Comparison of ENCODE assay signal across 1 cellular context in genomic region chr6:138084904-138085838, GRCh38.
A peak's percentile ranks its signal among the peaks of the same experiment; 100 is the strongest.
TF ChIP-seq lines count a peak whose summit lies in the region.

No MANE protein-coding gene starts in this region.

TF ChIP-seq in HepG2, 621 proteins besides CTCF, POLR2A, EP300 and RAD21 (continued from another document and continues in another):
- TF ChIP-seq MLXIP (CRISPR knock-in tag; IDR thresholded peaks at IDR 0.05; ENCODE audit: borderline replicate concordance) (no peak), MXD4 (CRISPR knock-in tag; IDR thresholded peaks at IDR 0.05) (peak; percentile 45; the same call in 1 of the 2 replicates), FOXO1 (CRISPR knock-in tag; IDR thresholded peaks at IDR 0.05) (peak; percentile 95), RARA (CRISPR knock-in tag; IDR thresholded peaks at IDR 0.05) (peak; percentile 92), KDM6A (CRISPR knock-in tag; IDR thresholded peaks at IDR 0.05; ENCODE audit: low read depth) (peak; percentile 82), PHF5A (CRISPR knock-in tag; IDR thresholded peaks at IDR 0.05; ENCODE audit: low read depth, unreplicated experiment) (peak; percentile 64), MATR3 (CRISPR knock-in tag; IDR thresholded peaks at IDR 0.05) (no peak), RBAK (CRISPR knock-in tag; IDR thresholded peaks at IDR 0.05) (no peak), PATZ1 (CRISPR knock-in tag; IDR thresholded peaks at IDR 0.05) (peak; percentile 51; the same call in 1 of the 2 replicates), KMT2A (CRISPR knock-in tag; IDR thresholded peaks at IDR 0.05) (0 out of 2 replicates have a peak, but pooled peaks have one; percentile 19), MED8 (CRISPR knock-in tag; IDR thresholded peaks at IDR 0.05; ENCODE audit: insufficient replicate concordance) (no peak), ZNF343 (CRISPR knock-in tag; IDR thresholded peaks at IDR 0.05) (0 out of 2 replicates have a peak, but pooled peaks have one; percentile 63), HNRNPH1 (optimal IDR thresholded peaks at IDR 0.05; ENCODE audit: low read depth, low read length) (no peak), ZNF670 (CRISPR knock-in tag; IDR thresholded peaks at IDR 0.05; ENCODE audit: borderline replicate concordance) (peak; percentile 76; the same call in 1 of the 2 replicates), SALL1 (CRISPR knock-in tag; IDR thresholded peaks at IDR 0.05) (peak; percentile 98), SMAD1 (CRISPR knock-in tag; IDR thresholded peaks at IDR 0.05; ENCODE audit: borderline replicate concordance, low read depth) (no peak), NR3C1 (CRISPR knock-in tag; IDR thresholded peaks at IDR 0.05) (no peak), ZNF451 (CRISPR knock-in tag; IDR thresholded peaks at IDR 0.05) (no peak; the same call in 1 of the 2 replicates), ZBTB34 (CRISPR knock-in tag; IDR thresholded peaks at IDR 0.05) (no peak), ZC3H4 (CRISPR knock-in tag; IDR thresholded peaks at IDR 0.05; ENCODE audit: borderline replicate concordance) (no peak), ZNF256 (CRISPR knock-in tag; conservative IDR thresholded peaks at IDR 0.05) (no peak), HMGXB4 (CRISPR knock-in tag; IDR thresholded peaks at IDR 0.05; ENCODE audit: borderline replicate concordance in 1 of 2, low read depth in 1 of 2) (peak; percentile 39 to 51; a peak in 1 of 4 replicates), CHD2 (IDR thresholded peaks at IDR 0.05; ENCODE audit: low read depth, low read length) (no peak), GLI4 (CRISPR knock-in tag; IDR thresholded peaks at IDR 0.05; ENCODE audit: borderline replicate concordance) (no peak; the same call in 1 of the 2 replicates), KAT7 (CRISPR knock-in tag; IDR thresholded peaks at IDR 0.05; ENCODE audit: borderline replicate concordance) (peak; percentile 49; the same call in 1 of the 2 replicates), ZNF572 (CRISPR knock-in tag; IDR thresholded peaks at IDR 0.05) (no peak), PBX2 (CRISPR knock-in tag; IDR thresholded peaks at IDR 0.05) (0 out of 2 replicates have a peak, but pooled peaks have one; percentile 20), CENPX (CRISPR knock-in tag; IDR thresholded peaks at IDR 0.05) (no peak), FOXK2 (IDR thresholded peaks at IDR 0.05) (peak; percentile 61; the same call in 1 of the 2 replicates), THYN1 (CRISPR knock-in tag; IDR thresholded peaks at IDR 0.05; ENCODE audit: borderline replicate concordance, low read depth) (no peak), EHMT2 (IDR thresholded peaks at IDR 0.05; ENCODE audit: borderline replicate concordance, low read depth, low read length) (peak; percentile 71; the same call in 1 of the 2 replicates), RAD51 (IDR thresholded peaks at IDR 0.05; ENCODE audit: borderline replicate concordance) (no peak), PBX3 (CRISPR knock-in tag; IDR thresholded peaks at IDR 0.05; ENCODE audit: borderline replicate concordance) (no peak), DNMT1 (CRISPR knock-in tag; IDR thresholded peaks at IDR 0.05) (no peak), ZBTB25 (CRISPR knock-in tag; IDR thresholded peaks at IDR 0.05) (no peak; the same call in 1 of the 2 replicates), FIP1L1 (IDR thresholded peaks at IDR 0.05; ENCODE audit: borderline replicate concordance, insufficient read depth, low read depth, low read length) (no peak), HNRNPUL1 (IDR thresholded peaks at IDR 0.05; ENCODE audit: low read depth, low read length) (no peak), ZNF260 (CRISPR knock-in tag; IDR thresholded peaks at IDR 0.05; ENCODE audit: borderline replicate concordance, low read depth) (no peak), ZBTB1 (CRISPR knock-in tag; IDR thresholded peaks at IDR 0.05; ENCODE audit: borderline replicate concordance) (no peak), ZNF737 (CRISPR knock-in tag; IDR thresholded peaks at IDR 0.05; ENCODE audit: borderline replicate concordance) (no peak), KDM5B (CRISPR knock-in tag; IDR thresholded peaks at IDR 0.05; ENCODE audit: borderline replicate concordance) (no peak), ZNF562 (CRISPR knock-in tag; IDR thresholded peaks at IDR 0.05; ENCODE audit: borderline replicate concordance) (no peak), ZNF816 (CRISPR knock-in tag; IDR thresholded peaks at IDR 0.05; ENCODE audit: borderline replicate concordance) (no peak), ZNF691 (CRISPR knock-in tag; IDR thresholded peaks at IDR 0.05; ENCODE audit: borderline replicate concordance, low read depth) (no peak), TEAD2 (CRISPR knock-in tag; IDR thresholded peaks at IDR 0.05) (no peak), ZNF543 (CRISPR knock-in tag; IDR thresholded peaks at IDR 0.05) (peak; percentile 64; the same call in 1 of the 2 replicates), PCBP2 (optimal IDR thresholded peaks at IDR 0.05; ENCODE audit: low read depth, low read length, poor library complexity, severe bottlenecking) (no peak), AHDC1 (CRISPR knock-in tag; IDR thresholded peaks at IDR 0.05; ENCODE audit: borderline replicate concordance) (peak; percentile 92)
